ENCODE assay signal across 14 cellular contexts in genomic region chr6:68640506-68640875, GRCh38. TPM values are rescaled to one million over a fixed set of nuclear protein-coding genes. Genes with fewer than 3 reads are reported as not detected.
DNase-seq lines count a peak whose midpoint lies in the region; ATAC-seq, FAIRE-seq and TF ChIP-seq lines count a peak whose summit lies in the region.
"Had no signal": no experiment of that assay in that cellular context is flagged by ENCODE, and none has a peak within 500 bp of the region (broad histone marks: within the 10 kb centered on the region; RNA-seq: fewer than 3 reads in every experiment).

No MANE protein-coding gene starts in this region.

- H2AFZ ChIP-seq in fibroblast of lung (ENCODE audit: low read length) = peak overlapping the region; percentile 20

- no peaks in the 10 kb centered on the region for H3K79me2 ChIP-seq in fibroblast of lung (ENCODE audit: control insufficient read depth, insufficient read depth, low read length)

- H3K27ac ChIP-seq in fibroblast of lung (ENCODE audit: insufficient read depth, low read length) (no peak overlapping the region), muscle layer of duodenum (ENCODE audit: low read length) (peak overlapping the region; percentile 37), upper lobe of right lung (no peak overlapping the region)
- H3K27ac ChIP-seq: 22Rv1, colonic mucosa had no signal

- H3K27me3 ChIP-seq in fibroblast of lung (ENCODE audit: control insufficient read depth, insufficient read depth, low read length) (peaks cover 7% of the 10 kb centered on the region), muscle layer of duodenum (ENCODE audit: low read depth, low read length) (no peaks in the 10 kb centered on the region), upper lobe of right lung (peaks cover 18% of the 10 kb centered on the region)

- FAIRE-seq in RCC 7860 (lab: Jason Lieb, UNC) = no peak
- FAIRE-seq: GM18507 had no signal

- H3K36me3 ChIP-seq in fibroblast of lung (ENCODE audit: control insufficient read depth, insufficient read depth, low read length) (no peaks in the 10 kb centered on the region), muscle layer of duodenum (ENCODE audit: control insufficient read depth in 1 of 2, insufficient read depth in 2 of 2, low read length in 2 of 2) (no peaks in the 10 kb centered on the region), upper lobe of right lung (no peaks in the 10 kb centered on the region)
- H3K36me3 ChIP-seq: colonic mucosa had no signal

- no peak overlapping the region for H3K9ac ChIP-seq in fibroblast of lung (ENCODE audit: insufficient read depth, low read length)

- TF ChIP-seq CTCF in fibroblast of lung (conservative IDR thresholded peaks at IDR 0.05 in 1 of 2, IDR thresholded peaks at IDR 0.05 in 1 of 2; ENCODE audit: low read depth in 1 of 2, low read length in 2 of 2) = no peak
- TF ChIP-seq CTCF in upper lobe of right lung (IDR thresholded peaks at IDR 0.05) = no peak

- peak overlapping the region; percentile 48 for H3K4me2 ChIP-seq in fibroblast of lung (ENCODE audit: extremely low read depth, insufficient read depth, low read length)

- DNase-seq in DMS79 treated with DMSO at 0.1 percent for 48 hours (lab: John Stamatoyannopoulos, UW) (peak; percentile 51), DMS79 (lab: John Stamatoyannopoulos, UW) (no peak), fibroblast of lung (ENCODE audit: low read depth in 2 of 2) (no peak), upper lobe of right lung (no peak), RCC 7860 (ENCODE audit: low spot score) (no peak), NCI-H345 treated with DMSO at 0.1 percent for 48 hours (lab: John Stamatoyannopoulos, UW; ENCODE audit: unreplicated experiment) (no peak)
- DNase-seq in activated naive CD4-positive, alpha-beta T cell (lab: John Stamatoyannopoulos, UW) = no peak
- DNase-seq: activated CD4-positive, alpha-beta T cell treated with anti-CD3 and anti-CD28 coated beads for 4 hours; colonic mucosa; stimulated activated CD8-positive, alpha-beta memory T cell treated with anti-CD3 and anti-CD28 coated beads, Interleukin-4, amount 100 ng/mL, for 48 hours had no signal

- H3K9me3 ChIP-seq in fibroblast of lung (ENCODE audit: control insufficient read depth, insufficient read depth, low read depth, low read length) = no peaks in the 10 kb centered on the region
- H3K9me3 ChIP-seq in muscle layer of duodenum (ENCODE audit: control insufficient read depth in 1 of 2, low read length in 2 of 2) = no peaks in the 10 kb centered on the region
- H3K9me3 ChIP-seq in upper lobe of right lung = no peaks in the 10 kb centered on the region
- H3K9me3 ChIP-seq: colonic mucosa had no signal

- no peak for ATAC-seq in upper lobe of right lung

- H3K4me1 ChIP-seq in fibroblast of lung (ENCODE audit: control insufficient read depth, extremely low read depth, insufficient read depth, low read length) = no peaks in the 10 kb centered on the region
- H3K4me1 ChIP-seq in muscle layer of duodenum (ENCODE audit: control insufficient read depth in 1 of 2, insufficient read depth in 2 of 2, low read length in 2 of 2) = peaks cover 0 to 5% of the 10 kb centered on the region in 2 donors
- peaks cover 7% of the 10 kb centered on the region for H3K4me1 ChIP-seq in upper lobe of right lung
- H3K4me1 ChIP-seq: colonic mucosa had no signal

- intact Hi-C loops in upper lobe of right lung (cut with DNase I) = no loop called here

- H3K4me3 ChIP-seq in fibroblast of lung (replicated peaks in 1 of 4; ENCODE audit: control extremely low read depth in 1 of 4, insufficient read depth in 1 of 4, low read depth in 3 of 4, low read length in 4 of 4) (peak overlapping the region in 1 of 4 experiments; percentile 54), muscle layer of duodenum (ENCODE audit: low read depth in 1 of 2, low read length in 2 of 2) (peak overlapping the region; percentile 47 to 53), upper lobe of right lung (peak overlapping the region; percentile 39)
- H3K4me3 ChIP-seq: colonic mucosa had no signal

- no peaks in the 10 kb centered on the region for H4K20me1 ChIP-seq in fibroblast of lung (ENCODE audit: control insufficient read depth, extremely low read depth, insufficient read depth, low read length)

RNA-seq across cellular contexts. Expression of gene ADGRB3, which starts 5.4 kb away (rescaled TPM):
- total RNA-seq in fibroblast of lung (0.33 and 0.77 TPM in 2 replicates), upper lobe of right lung (3.5 TPM)
- 0.01 TPM in 1 of 2 replicates, not detected in the other for polyA plus RNA-seq in fibroblast of lung
- not detected in 2 replicates for polyA plus RNA-seq in fibroblast of lung (2012)
- polyA minus RNA-seq in fibroblast of lung (ENCODE audit: low replicate concordance) = not detected in 2 replicates
- total RNA-seq: glomerular endothelial cell had no signal
